ENCODE assay signal across 1 cellular context in the genomic region with DNA sequence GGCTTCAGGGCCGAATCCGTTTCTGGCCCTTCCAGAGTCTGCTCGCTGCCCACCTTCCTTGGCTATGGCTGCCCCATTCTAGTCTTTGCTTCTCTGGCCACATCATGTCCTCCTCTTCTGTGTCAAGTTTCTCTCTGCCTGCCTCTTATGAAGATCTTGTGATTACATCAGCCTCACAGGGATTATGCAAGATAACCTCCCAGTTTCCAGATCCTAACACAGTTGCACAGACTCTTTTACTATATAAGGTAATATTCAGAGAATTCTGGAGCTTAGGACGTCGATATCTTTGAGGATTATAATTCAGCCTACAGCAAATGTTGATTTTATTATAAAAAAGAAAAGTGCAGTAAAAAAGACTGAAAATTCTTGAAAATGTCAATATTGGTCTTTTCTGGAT. TPM values are rescaled to one million over a fixed set of nuclear protein-coding genes. Genes with fewer than 3 reads are reported as not detected.
"Had no signal": no experiment of that assay in that cellular context is flagged by ENCODE, and none has a peak within 500 bp of the region (broad histone marks: within the 10 kb centered on the region; RNA-seq: fewer than 3 reads in every experiment).

No MANE protein-coding gene starts in this region.

RNA-seq across cellular contexts. Expression of gene NPIPB11, which starts 52.0 kb away (rescaled TPM):
- total RNA-seq: SK-MEL-5 had no signal
